ENCODE assay signal across 9 cellular contexts in genomic region chr5:98933446-98934072, GRCh38. TPM values are rescaled to one million over a fixed set of nuclear protein-coding genes. Genes with fewer than 3 reads are reported as not detected.
DNase-seq lines count a peak whose midpoint lies in the region; ATAC-seq and TF ChIP-seq lines count a peak whose summit lies in the region.
"Had no signal": no experiment of that assay in that cellular context is flagged by ENCODE, and none has a peak within 500 bp of the region (broad histone marks: within the 10 kb centered on the region; RNA-seq: fewer than 3 reads in every experiment).

No MANE protein-coding gene starts in this region.

- ATAC-seq in heart left ventricle (no peak), Right ventricle myocardium inferior (no peak), HG03095 (IDR thresholded peaks at IDR 0.05; ENCODE audit: unreplicated experiment) (peak; percentile 24), activated B cell treated with CpG ODN at 0.5 μM for 24 hours (ENCODE audit: low read depth) (peak; percentile 7), GM23338 (no peak)
- no peak for ATAC-seq in stimulated activated effector memory CD8-positive, alpha-beta T cell treated with anti-CD3 and anti-CD28 coated beads, Interleukin-12 subunit alpha, Interleukin-12 subunit beta, amount 100 ng/mL, for 72 hours

- TF ChIP-seq POLR2A in heart left ventricle (IDR thresholded peaks at IDR 0.05) (no peak), vagina (IDR thresholded peaks at IDR 0.05) (no peak)

- H3K4me3 Mint-ChIP-seq in activated B cell treated with CpG ODN at 0.5 μM for 24 hours, result peak overlapping the region; percentile 58
- H3K4me3 Mint-ChIP-seq in stimulated activated effector memory CD8-positive, alpha-beta T cell treated with anti-CD3 and anti-CD28 coated beads, Interleukin-12 subunit alpha, Interleukin-12 subunit beta, amount 100 ng/mL, for 72 hours, result peak overlapping the region; percentile 48
- H3K4me3 Mint-ChIP-seq in GM23338, result no peak overlapping the region

- DNase-seq in heart left ventricle (no peak), Right ventricle myocardium inferior (ENCODE audit: missing footprints) (no peak), activated B cell treated with CpG ODN at 0.5 μM for 24 hours (no peak), vagina (ENCODE audit: extremely low spot score in 2 of 2) (no peak), NCI-H446 (lab: John Stamatoyannopoulos, UW) (no peak), GM23338 (ENCODE audit: low spot score) (no peak)
- no peak for DNase-seq in stimulated activated effector memory CD8-positive, alpha-beta T cell treated with anti-CD3 and anti-CD28 coated beads, Interleukin-12 subunit alpha, Interleukin-12 subunit beta, amount 100 ng/mL, for 72 hours (ENCODE audit: low spot score in 2 of 2)
- DNase-seq: DND-41 had no signal

- 70 to 83% (median 76%) methylated on average over 5 of the region's 5 CpGs for WGBS in heart left ventricle, 4 donors

- H3K4me3 ChIP-seq in heart left ventricle (no peak overlapping the region), vagina (no peak overlapping the region), GM23338 (no peak overlapping the region)

- no peak overlapping the region; the same call in 1 of the 2 replicates for H3K4me2 ChIP-seq in GM23338

- H3K27ac ChIP-seq in heart left ventricle (peak overlapping the region in 8 of 12 donors; percentile 12 to 100 (median 36)), vagina (no peak overlapping the region), GM23338 (ENCODE audit: low read depth) (no peak overlapping the region)

- H3K9me2 ChIP-seq in GM23338 (ENCODE audit: insufficient read depth), result no peaks in the 10 kb centered on the region

- H3K27me3 ChIP-seq in heart left ventricle (no peaks in the 10 kb centered on the region), vagina (no peaks in the 10 kb centered on the region), GM23338 (ENCODE audit: insufficient read depth) (no peaks in the 10 kb centered on the region)

- TF ChIP-seq CTCF in heart left ventricle (IDR thresholded peaks at IDR 0.05) (no peak), activated B cell treated with CpG ODN at 0.5 μM for 24 hours (IDR thresholded peaks at IDR 0.05) (no peak), vagina (IDR thresholded peaks at IDR 0.05) (no peak), GM23338 (conservative IDR thresholded peaks at IDR 0.05; ENCODE audit: low read depth in 2 of 2) (no peak)

- peaks cover 3% of the 10 kb centered on the region for H3K9me3 Mint-ChIP-seq in activated B cell treated with CpG ODN at 0.5 μM for 24 hours
- H3K9me3 Mint-ChIP-seq in stimulated activated effector memory CD8-positive, alpha-beta T cell treated with anti-CD3 and anti-CD28 coated beads, Interleukin-12 subunit alpha, Interleukin-12 subunit beta, amount 100 ng/mL, for 72 hours, result no peaks in the 10 kb centered on the region
- H3K9me3 Mint-ChIP-seq in GM23338, result no peaks in the 10 kb centered on the region

- H3K9me3 ChIP-seq in heart left ventricle (no peaks in the 10 kb centered on the region), vagina (no peaks in the 10 kb centered on the region)

- H3K4me1 ChIP-seq in heart left ventricle, result peaks cover 5 to 74% (median 50%) of the 10 kb centered on the region in 12 donors
- H3K4me1 ChIP-seq in vagina, result peaks cover 38% of the 10 kb centered on the region
- peaks cover 21% of the 10 kb centered on the region for H3K4me1 ChIP-seq in GM23338 (ENCODE audit: insufficient read depth)

- POLR2A ChIA-PET in activated B cell treated with CpG ODN at 0.5 μM for 24 hours (lab: Charles Lee), result interaction anchor here (0.6 to 3.5 kb wide), 9 partner anchors 15 to 1985 kb away, joined by 3 to 64 read pairs (median 4); no protein-coding TSS in a partner anchor

- 0 out of 2 replicates have a peak, but pooled peaks cover 4% of the 10 kb centered on the region for H4K20me1 ChIP-seq in GM23338 (replicated peaks; ENCODE audit: insufficient read depth)

- peaks cover 16% of the 10 kb centered on the region for H3K79me2 ChIP-seq in GM23338 (replicated peaks; ENCODE audit: insufficient read depth)

- peaks cover 22% of the 10 kb centered on the region for H3K36me3 Mint-ChIP-seq in activated B cell treated with CpG ODN at 0.5 μM for 24 hours (ENCODE audit: low read depth)
- H3K36me3 Mint-ChIP-seq in stimulated activated effector memory CD8-positive, alpha-beta T cell treated with anti-CD3 and anti-CD28 coated beads, Interleukin-12 subunit alpha, Interleukin-12 subunit beta, amount 100 ng/mL, for 72 hours, result peaks cover 32% of the 10 kb centered on the region
- H3K36me3 Mint-ChIP-seq in GM23338 (ENCODE audit: low read depth), result no peaks in the 10 kb centered on the region

- no peaks in the 10 kb centered on the region for H3K27me3 Mint-ChIP-seq in activated B cell treated with CpG ODN at 0.5 μM for 24 hours
- peaks cover 9% of the 10 kb centered on the region for H3K27me3 Mint-ChIP-seq in GM23338 (ENCODE audit: insufficient read depth, low read depth, poor library complexity)

- H3K36me3 ChIP-seq in heart left ventricle (peaks cover 0 to 28% (median 2%) of the 10 kb centered on the region in 9 donors), vagina (peaks cover 0 to 4% of the 10 kb centered on the region in 2 donors), GM23338 (ENCODE audit: insufficient read depth) (no peaks in the 10 kb centered on the region)

- no peaks in the 10 kb centered on the region for H3F3A ChIP-seq in GM23338 (replicated peaks; ENCODE audit: low read depth)

- H3K27ac Mint-ChIP-seq in activated B cell treated with CpG ODN at 0.5 μM for 24 hours (peak overlapping the region; percentile 96), GM23338 (no peak overlapping the region)
- peak overlapping the region; percentile 94 for H3K27ac Mint-ChIP-seq in stimulated activated effector memory CD8-positive, alpha-beta T cell treated with anti-CD3 and anti-CD28 coated beads, Interleukin-12 subunit alpha, Interleukin-12 subunit beta, amount 100 ng/mL, for 72 hours

- peaks cover 60% of the 10 kb centered on the region for H3K4me1 Mint-ChIP-seq in activated B cell treated with CpG ODN at 0.5 μM for 24 hours
- peaks cover 37% of the 10 kb centered on the region for H3K4me1 Mint-ChIP-seq in stimulated activated effector memory CD8-positive, alpha-beta T cell treated with anti-CD3 and anti-CD28 coated beads, Interleukin-12 subunit alpha, Interleukin-12 subunit beta, amount 100 ng/mL, for 72 hours
- peaks cover 19% of the 10 kb centered on the region; the same call in 2 of the 3 replicates for H3K4me1 Mint-ChIP-seq in GM23338

- CTCF ChIA-PET in activated B cell treated with CpG ODN at 0.5 μM for 24 hours (lab: Charles Lee), result interaction anchor here (1.1 to 1.3 kb wide), 5 partner anchors 81 to 165 kb away, joined by 3 to 5 read pairs (median 3); no protein-coding TSS in a partner anchor

- intact Hi-C loops in heart left ventricle (cut with DNase I) (no loop called here), Right ventricle myocardium inferior (cut with DNase I) (no loop called here), activated B cell treated with CpG ODN at 0.5 μM for 24 hours (cut with micrococcal nuclease) (loop anchor here (1.0 kb wide), 1 partner anchor 94 kb away; no protein-coding TSS in a partner anchor), vagina (cut with DNase I) (no loop called here)

- no peak overlapping the region for H2AFZ ChIP-seq in GM23338

TF ChIP-seq in GM23338, 12 proteins besides CTCF, POLR2A, EP300 and RAD21:
- no peak for TF ChIP-seq ZNF331 (CRISPR knock-in tag; IDR thresholded peaks at IDR 0.05; ENCODE audit: low read depth)
- TF ChIP-seq CREB1 (CRISPR knock-in tag; IDR thresholded peaks at IDR 0.05; ENCODE audit: low read depth), result no peak
- no peak for TF ChIP-seq EZH2phosphoT487 (IDR thresholded peaks at IDR 0.05; ENCODE audit: unreplicated experiment)

RNA-seq across cellular contexts. Expression of gene CHD1, which starts 4.8 kb away (rescaled TPM):
- total RNA-seq in heart left ventricle, result 10 to 100 TPM; 10.5 to 24.0 (median 13.8) TPM
- polyA plus RNA-seq in heart left ventricle, result 1 to 10 TPM; 8.6 to 9.9 TPM
- total RNA-seq in Right ventricle myocardium inferior, result 11.7 TPM
- 65.2 and 77.5 TPM in 2 replicates for total RNA-seq in activated B cell treated with CpG ODN at 0.5 μM for 24 hours
- 81.5 TPM for total RNA-seq in vagina
- total RNA-seq in GM23338 (2014; rRNA removed; shearing (Covaris generic)), result 75.6 and 82.4 TPM in 2 replicates
- 31.2 and 36.4 TPM in 2 replicates for polyA plus RNA-seq in GM23338 (2016; fragmentation: Nextera tagmentation; extraction: Ambion mirVana)

Comparison
In these comparisons a context has a peak if more than half of its experiments do, and no peak if none do; other contexts are left out.
1. ATAC-seq: peak in HG03095 (single experiment) and activated B cell treated with CpG ODN at 0.5 μM for 24 hours (single experiment); none in heart left ventricle (0 of 4), Right ventricle myocardium inferior (single experiment), stimulated activated effector memory CD8-positive, alpha-beta T cell treated with anti-CD3 and anti-CD28 coated beads, Interleukin-12 subunit alpha, Interleukin-12 subunit beta, amount 100 ng/mL, for 72 hours (single experiment) and GM23338 (single experiment).
2. H3K27ac ChIP-seq: peak in heart left ventricle (8 of 12); none in vagina (single experiment) and GM23338 (single experiment).